Comparison of ENCODE assay signal across 32 cellular contexts in the genomic region with DNA sequence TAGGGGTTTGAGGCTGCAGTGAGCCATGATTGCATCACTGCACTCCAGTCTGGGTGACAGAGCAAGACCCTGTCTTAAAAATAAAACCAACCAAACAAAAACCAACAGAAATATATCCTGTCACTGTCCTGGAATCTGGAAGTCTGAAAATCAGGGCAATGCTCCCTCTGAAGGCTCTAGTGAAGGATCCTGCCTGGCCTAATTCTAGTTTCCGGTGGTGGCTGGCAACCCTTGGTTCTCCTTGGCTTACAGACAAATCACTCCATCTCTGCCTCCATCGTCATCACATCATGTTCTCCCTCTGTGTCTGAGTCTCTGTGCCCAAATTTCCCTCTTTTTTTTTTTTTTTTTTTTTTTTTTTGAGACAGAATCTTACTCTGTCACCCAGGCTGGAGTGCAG. TPM values are rescaled to one million over a fixed set of nuclear protein-coding genes. Genes with fewer than 3 reads are reported as not detected.
A peak's percentile ranks its signal among the peaks of the same experiment; 100 is the strongest.
DNase-seq lines count a peak whose midpoint lies in the region; ATAC-seq and TF ChIP-seq lines count a peak whose summit lies in the region.
"Had no signal": no experiment of that assay in that cellular context is flagged by ENCODE, and none has a peak within 500 bp of the region (broad histone marks: within the 10 kb centered on the region; RNA-seq: fewer than 3 reads in every experiment).

No MANE protein-coding gene starts in this region.

- H3F3A ChIP-seq in GM23248 (ENCODE audit: insufficient read depth): peaks cover 9% of the 10 kb centered on the region; the same call in 1 of the 2 replicates

- H3K4me3 ChIP-seq in GM23248: no peak overlapping the region
- H3K4me3 ChIP-seq in adipocyte (ENCODE audit: low read length): no peak overlapping the region
- no peak overlapping the region for H3K4me3 ChIP-seq in fibroblast of mammary gland (ENCODE audit: control insufficient read depth, low read depth, low read length)
- no peak overlapping the region for H3K4me3 ChIP-seq in thoracic aorta
- no peak overlapping the region for H3K4me3 ChIP-seq in effector memory CD4-positive, alpha-beta T cell (ENCODE audit: insufficient read depth, low read depth, low read length, poor library complexity, severe bottlenecking)
- H3K4me3 ChIP-seq: esophagus muscularis mucosa, hepatocyte, pancreas had no signal

- H3K27ac ChIP-seq in GM23248 (0 out of 2 replicates have a peak overlapping the region, but pooled peaks have one; percentile 5), thoracic aorta (peak overlapping the region; percentile 72 to 74)
- no peak overlapping the region for H3K27ac ChIP-seq in effector memory CD4-positive, alpha-beta T cell (ENCODE audit: insufficient read depth, low read length, poor library complexity, severe bottlenecking)
- H3K27ac ChIP-seq: esophagus muscularis mucosa, hepatocyte, pancreas had no signal

- no peak overlapping the region for H3K9ac ChIP-seq in GM23248
- H3K9ac ChIP-seq in adipocyte (ENCODE audit: low read length): peak overlapping the region; percentile 45

- H3K9me3 ChIP-seq in GM23248 (ENCODE audit: low read depth): no peaks in the 10 kb centered on the region
- no peaks in the 10 kb centered on the region for H3K9me3 ChIP-seq in adipocyte (ENCODE audit: control insufficient read depth, low read length)
- no peaks in the 10 kb centered on the region for H3K9me3 ChIP-seq in thoracic aorta
- H3K9me3 ChIP-seq in effector memory CD4-positive, alpha-beta T cell (ENCODE audit: control insufficient read depth, low read length): no peaks in the 10 kb centered on the region
- H3K9me3 ChIP-seq: esophagus muscularis mucosa, pancreas had no signal

- H3K36me3 ChIP-seq in GM23248 (ENCODE audit: low read depth) (no peaks in the 10 kb centered on the region), adipocyte (ENCODE audit: control insufficient read depth, insufficient read depth, low read length, severe bottlenecking) (no peaks in the 10 kb centered on the region), thoracic aorta (no peaks in the 10 kb centered on the region)
- H3K36me3 ChIP-seq in effector memory CD4-positive, alpha-beta T cell (ENCODE audit: control insufficient read depth, insufficient read depth, low read length): no peaks in the 10 kb centered on the region
- H3K36me3 ChIP-seq: esophagus muscularis mucosa, pancreas had no signal

- DNase-seq in GM23248 (peak; percentile 53), adipocyte (ENCODE audit: low read depth) (no peak), fibroblast of mammary gland (ENCODE audit: low read depth) (peak; percentile 40), thoracic aorta (ENCODE audit: low spot score) (no peak)
- DNase-seq in activated CD4-positive, CD25-positive, alpha-beta regulatory T cell treated with anti-CD3 and anti-CD28 coated beads, Interleukin-2, amount 50 U/mL, for 72 hours: no peak
- DNase-seq in effector memory CD4-positive, alpha-beta T cell: no peak
- DNase-seq: activated CD4-positive, alpha-beta T cell treated with anti-CD3 and anti-CD28 coated beads, Interleukin-2, amount 10 ng/mL, durations not matched to agents 7 days and 5 days; activated effector memory CD4-positive, alpha-beta T cell treated with anti-CD3 and anti-CD28 coated beads, Interleukin-2, amount 50 U/mL, for 16 hours; activated T-cell treated with anti-CD3 and anti-CD28 coated beads, Interleukin-2, amount 50 U/mL, for 24 hours; anterior cingulate cortex; Calu3; dermis blood vessel endothelial cell; DMS79 treated with DMSO at 0.1 percent for 48 hours; MV-4-11; NCI-H146; NCI-H226; NCI-H748 treated with DMSO at 0.1 percent for 48 hours; pancreas; SIG-M5; small intestine; stimulated activated naive CD4-positive, alpha-beta T cell; T-helper 9 cell had no signal

- H3K79me2 ChIP-seq in GM23248 (ENCODE audit: insufficient read depth): no peaks in the 10 kb centered on the region
- H3K79me2 ChIP-seq: hepatocyte had no signal

- H3K27me3 ChIP-seq in GM23248 (replicated peaks; ENCODE audit: insufficient read depth) (no peaks in the 10 kb centered on the region), adipocyte (replicated peaks; ENCODE audit: control insufficient read depth, insufficient read depth, low read length) (no peaks in the 10 kb centered on the region), thoracic aorta (replicated peaks; ENCODE audit: insufficient read depth) (no peaks in the 10 kb centered on the region)
- H3K27me3 ChIP-seq in effector memory CD4-positive, alpha-beta T cell (replicated peaks; ENCODE audit: control insufficient read depth, insufficient read depth, low read length, poor library complexity, severe bottlenecking): no peaks in the 10 kb centered on the region
- H3K27me3 ChIP-seq: esophagus muscularis mucosa, pancreas had no signal

- in situ Hi-C loops in GM23248 (cut with MboI): no loop called here

- 10 to 18% methylated on average over 2 of the region's 2 CpGs for WGBS in GM23248 (ENCODE audit: low coverage in 1 of 2, low lambda C conversion rate in 2 of 2, missing lambda C conversion rate in 2 of 2), 2 experiments

- ATAC-seq in thoracic aorta (ENCODE audit: insufficient number of reproducible peaks, low FRiP score, low read depth) (peak; percentile 72), HG02938 (IDR thresholded peaks at IDR 0.05; ENCODE audit: unreplicated experiment) (no peak), GM18870 (IDR thresholded peaks at IDR 0.05; ENCODE audit: unreplicated experiment) (no peak)
- ATAC-seq: Panc1, pancreas, WTC11 had no signal

- H3K4me2 ChIP-seq in GM23248 (ENCODE audit: unreplicated experiment): no peak overlapping the region
- H3K4me2 ChIP-seq: hepatocyte had no signal

- H3K4me1 ChIP-seq in GM23248 (ENCODE audit: insufficient read depth) (peaks cover 28% of the 10 kb centered on the region), adipocyte (ENCODE audit: control insufficient read depth, insufficient read depth, low read length) (peaks cover 43% of the 10 kb centered on the region), thoracic aorta (ENCODE audit: control insufficient read depth in 1 of 2, low read depth in 2 of 2) (peaks cover 10 to 29% of the 10 kb centered on the region in 2 donors)
- H3K4me1 ChIP-seq in effector memory CD4-positive, alpha-beta T cell (ENCODE audit: control insufficient read depth, insufficient read depth, low read length, poor library complexity, severe bottlenecking): peaks cover 3% of the 10 kb centered on the region
- H3K4me1 ChIP-seq: pancreas had no signal

- H4K20me1 ChIP-seq in GM23248 (ENCODE audit: insufficient read depth): no peaks in the 10 kb centered on the region

- TF ChIP-seq CTCF in fibroblast of mammary gland (conservative IDR thresholded peaks at IDR 0.05; ENCODE audit: control insufficient read depth, insufficient read depth, low read depth, low read length) (no peak), thoracic aorta (IDR thresholded peaks at IDR 0.05) (no peak)

- 0 out of 2 replicates have a peak, but pooled peaks cover under 1% of the 10 kb centered on the region for H3K9me2 ChIP-seq in GM23248 (ENCODE audit: insufficient read depth)

- H2AFZ ChIP-seq in GM23248: peak overlapping the region; percentile 6; the same call in 1 of the 2 replicates
- H2AFZ ChIP-seq: hepatocyte had no signal

RNA-seq across cellular contexts. Expression of a gene that starts 15.9 kb away (rescaled TPM):
- total RNA-seq in GM23248 (2014; rRNA removed; shearing (Covaris generic)): 42.4 and 45.5 TPM in 2 replicates
- polyA plus RNA-seq in GM23248 (2016; fragmentation: Nextera tagmentation; extraction: Ambion mirVana): 43.3 and 49.2 TPM in 2 replicates
- 10 to 100 TPM; 25.5 to 49.9 TPM for total RNA-seq in thoracic aorta

RNA-seq across cellular contexts. Expression of a gene that starts 38.6 kb away (rescaled TPM):
- total RNA-seq in GM23248 (2014; rRNA removed; shearing (Covaris generic)): not detected in 2 replicates
- polyA plus RNA-seq in GM23248 (2016; fragmentation: Nextera tagmentation; extraction: Ambion mirVana): not detected in 2 replicates
- under 1 TPM; 0.41 to 0.63 TPM for total RNA-seq in thoracic aorta
- total RNA-seq: activated CD4-positive, alpha-beta T cell treated with anti-CD3 and anti-CD28 coated beads, Interleukin-2, amount 10 ng/mL, durations not matched to agents 7 days and 5 days; cardiac septum; esophagus muscularis mucosa; H4; lung microvascular endothelial cell had no signal
- polyA plus RNA-seq: neural cell, pancreas had no signal

Comparison
In these comparisons a context has a peak if more than half of its experiments do, and no peak if none do; other contexts are left out.
1. DNase-seq: peak in GM23248 (single experiment) and fibroblast of mammary gland (single experiment); none in adipocyte (single experiment), thoracic aorta (single experiment), activated CD4-positive, CD25-positive, alpha-beta regulatory T cell treated with anti-CD3 and anti-CD28 coated beads, Interleukin-2, amount 50 U/mL, for 72 hours (single experiment) and effector memory CD4-positive, alpha-beta T cell (0 of 3).